ENCODE assay signal across 1 cellular context in genomic region chr5:141349917-141350619, GRCh38.
A peak's percentile ranks its signal among the peaks of the same experiment; 100 is the strongest.
TF ChIP-seq lines count a peak whose summit lies in the region.

Gene PCDHGB1, plus strand, starts transcription at chr5:141350099. Its CDS starts 162 bp downstream, at chr5:141350261.

TF ChIP-seq in H1, 55 proteins besides CTCF, POLR2A, EP300 and RAD21 (continued from another document):
- TF ChIP-seq ATF2 (IDR thresholded peaks at IDR 0.05; ENCODE audit: low read length): no peak
- TF ChIP-seq KDM4A (IDR thresholded peaks at IDR 0.05; ENCODE audit: low read depth, low read length, severe bottlenecking): peak; percentile 29
- TF ChIP-seq PHF8 (conservative IDR thresholded peaks at IDR 0.05; ENCODE audit: low read depth, low read length): 0 out of 2 replicates have a peak, but pooled peaks have one; percentile 30
- TF ChIP-seq HDAC6 (IDR thresholded peaks at IDR 0.05; ENCODE audit: low read depth, low read length): no peak
